In genomic region chrX:155048997-155049619, GRCh38 we compare ENCODE assay signal across 1 cellular context.
TF ChIP-seq lines count a peak whose summit lies in the region.

No MANE protein-coding gene starts in this region.

TF ChIP-seq in K562, 482 proteins besides CTCF, POLR2A, EP300 and RAD21:
- 0 out of 2 replicates have a peak, but pooled peaks have one; percentile 21 for TF ChIP-seq CREM (IDR thresholded peaks at IDR 0.05; ENCODE audit: low read depth)
- no peak for TF ChIP-seq RBM34 (IDR thresholded peaks at IDR 0.05; ENCODE audit: borderline replicate concordance, insufficient read depth, low read length)
- peak; percentile 86 for TF ChIP-seq EHMT2 (IDR thresholded peaks at IDR 0.05)
- no peak for TF ChIP-seq NFATC3 (IDR thresholded peaks at IDR 0.05)
- peak; percentile 18; the same call in 1 of the 2 replicates for TF ChIP-seq KLF16 (IDR thresholded peaks at IDR 0.05)
- TF ChIP-seq CXXC5 (CRISPR knock-in tag; IDR thresholded peaks at IDR 0.05), result 0 out of 2 replicates have a peak, but pooled peaks have one; percentile 16
- peak in 1 of 3 experiments; percentile 33 for TF ChIP-seq YY1 (IDR thresholded peaks at IDR 0.05; ENCODE audit: borderline replicate concordance in 1 of 3, control insufficient read depth in 1 of 3, extremely low read depth in 1 of 3, insufficient read depth in 3 of 3, insufficient read length in 1 of 3, insufficient replicate concordance in 2 of 3, low read depth in 1 of 3, low read length in 2 of 3)
- no peak for TF ChIP-seq MBD2 (IDR thresholded peaks at IDR 0.05; ENCODE audit: borderline replicate concordance, low read depth)
- peak in 1 of 2 experiments; percentile 24; a peak in 1 of 4 replicates for TF ChIP-seq RCOR1 (IDR thresholded peaks at IDR 0.05; ENCODE audit: borderline replicate concordance in 1 of 2, low read depth in 2 of 2, low read length in 2 of 2)
- no peak for TF ChIP-seq TRIM28 (IDR thresholded peaks at IDR 0.05)
- TF ChIP-seq, protein P1, sequence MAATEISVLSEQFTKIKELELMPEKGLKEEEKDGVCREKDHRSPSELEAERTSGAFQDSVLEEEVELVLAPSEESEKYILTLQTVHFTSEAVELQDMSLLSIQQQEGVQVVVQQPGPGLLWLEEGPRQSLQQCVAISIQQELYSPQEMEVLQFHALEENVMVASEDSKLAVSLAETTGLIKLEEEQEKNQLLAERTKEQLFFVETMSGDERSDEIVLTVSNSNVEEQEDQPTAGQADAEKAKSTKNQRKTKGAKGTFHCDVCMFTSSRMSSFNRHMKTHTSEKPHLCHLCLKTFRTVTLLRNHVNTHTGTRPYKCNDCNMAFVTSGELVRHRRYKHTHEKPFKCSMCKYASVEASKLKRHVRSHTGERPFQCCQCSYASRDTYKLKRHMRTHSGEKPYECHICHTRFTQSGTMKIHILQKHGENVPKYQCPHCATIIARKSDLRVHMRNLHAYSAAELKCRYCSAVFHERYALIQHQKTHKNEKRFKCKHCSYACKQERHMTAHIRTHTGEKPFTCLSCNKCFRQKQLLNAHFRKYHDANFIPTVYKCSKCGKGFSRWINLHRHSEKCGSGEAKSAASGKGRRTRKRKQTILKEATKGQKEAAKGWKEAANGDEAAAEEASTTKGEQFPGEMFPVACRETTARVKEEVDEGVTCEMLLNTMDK (IDR thresholded peaks at IDR 0.05; ENCODE audit: borderline replicate concordance, insufficient read depth, low read depth, low read length, poor library complexity, severe bottlenecking), result peak; percentile 12
- no peak for TF ChIP-seq BHLHE40 (IDR thresholded peaks at IDR 0.05; ENCODE audit: low read length)
- no peak for TF ChIP-seq CBFA2T2 (conservative IDR thresholded peaks at IDR 0.05)
- TF ChIP-seq NCOR1 (IDR thresholded peaks at IDR 0.05), result no peak
- no peak for TF ChIP-seq ILK (tag; IDR thresholded peaks at IDR 0.05; ENCODE audit: borderline replicate concordance, low read depth)
- TF ChIP-seq HDAC6 (IDR thresholded peaks at IDR 0.05; ENCODE audit: low read depth, low read length), result no peak
- no peak for TF ChIP-seq EWSR1 (IDR thresholded peaks at IDR 0.05; ENCODE audit: borderline replicate concordance, low read depth, partially characterized antibody)
- TF ChIP-seq, protein P2, sequence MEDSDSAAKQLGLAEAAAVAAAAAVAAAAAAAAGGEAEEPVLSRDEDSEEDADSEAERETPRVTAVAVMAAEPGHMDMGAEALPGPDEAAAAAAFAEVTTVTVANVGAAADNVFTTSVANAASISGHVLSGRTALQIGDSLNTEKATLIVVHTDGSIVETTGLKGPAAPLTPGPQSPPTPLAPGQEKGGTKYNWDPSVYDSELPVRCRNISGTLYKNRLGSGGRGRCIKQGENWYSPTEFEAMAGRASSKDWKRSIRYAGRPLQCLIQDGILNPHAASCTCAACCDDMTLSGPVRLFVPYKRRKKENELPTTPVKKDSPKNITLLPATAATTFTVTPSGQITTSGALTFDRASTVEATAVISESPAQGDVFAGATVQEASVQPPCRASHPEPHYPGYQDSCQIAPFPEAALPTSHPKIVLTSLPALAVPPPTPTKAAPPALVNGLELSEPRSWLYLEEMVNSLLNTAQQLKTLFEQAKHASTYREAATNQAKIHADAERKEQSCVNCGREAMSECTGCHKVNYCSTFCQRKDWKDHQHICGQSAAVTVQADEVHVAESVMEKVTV (CRISPR knock-in tag; IDR thresholded peaks at IDR 0.05), result 0 out of 2 replicates have a peak, but pooled peaks have one; percentile 10
- TF ChIP-seq MEIS2 (IDR thresholded peaks at IDR 0.05; ENCODE audit: partially characterized antibody), result no peak
- TF ChIP-seq ZNF592 (IDR thresholded peaks at IDR 0.05), result 0 out of 2 replicates have a peak, but pooled peaks have one; percentile 4
- TF ChIP-seq, protein P3, sequence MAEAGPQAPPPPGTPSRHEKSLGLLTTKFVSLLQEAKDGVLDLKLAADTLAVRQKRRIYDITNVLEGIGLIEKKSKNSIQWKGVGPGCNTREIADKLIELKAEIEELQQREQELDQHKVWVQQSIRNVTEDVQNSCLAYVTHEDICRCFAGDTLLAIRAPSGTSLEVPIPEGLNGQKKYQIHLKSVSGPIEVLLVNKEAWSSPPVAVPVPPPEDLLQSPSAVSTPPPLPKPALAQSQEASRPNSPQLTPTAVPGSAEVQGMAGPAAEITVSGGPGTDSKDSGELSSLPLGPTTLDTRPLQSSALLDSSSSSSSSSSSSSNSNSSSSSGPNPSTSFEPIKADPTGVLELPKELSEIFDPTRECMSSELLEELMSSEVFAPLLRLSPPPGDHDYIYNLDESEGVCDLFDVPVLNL (CRISPR knock-in tag; IDR thresholded peaks at IDR 0.05; ENCODE audit: low read depth), result no peak
- no peak for TF ChIP-seq TAF9B (IDR thresholded peaks at IDR 0.05; ENCODE audit: partially characterized antibody)
- no peak for TF ChIP-seq MCM3 (IDR thresholded peaks at IDR 0.05)
- TF ChIP-seq SMC3 (conservative IDR thresholded peaks at IDR 0.05; ENCODE audit: insufficient read depth, low read depth, low read length), result 0 out of 2 replicates have a peak, but pooled peaks have one; percentile 18
